Comparison of ENCODE assay signal across 10 cellular contexts in genomic region chr17:78408476-78409020, GRCh38. TPM values are rescaled to one million over a fixed set of nuclear protein-coding genes. Genes with fewer than 3 reads are reported as not detected.
DNase-seq lines count a peak whose midpoint lies in the region; ATAC-seq, FAIRE-seq and TF ChIP-seq lines count a peak whose summit lies in the region.
"Had no signal": no experiment of that assay in that cellular context is flagged by ENCODE, and none has a peak within 500 bp of the region (broad histone marks: within the 10 kb centered on the region; RNA-seq: fewer than 3 reads in every experiment).

No MANE protein-coding gene starts in this region.

- H3K4me1 ChIP-seq in kidney (ENCODE audit: control insufficient read depth in 1 of 2, insufficient read depth in 1 of 2, low read depth in 1 of 2, low read length in 2 of 2) = peaks cover 0 to 24% of the 10 kb centered on the region in 2 donors

- no peak for FAIRE-seq in kidney (lab: Jason Lieb, UNC)

- TF ChIP-seq CTCF in WERI-Rb-1 (IDR thresholded peaks at IDR 0.05; ENCODE audit: low read depth, low read length) (no peak), kidney (IDR thresholded peaks at IDR 0.05; ENCODE audit: borderline replicate concordance, extremely low read depth, insufficient read depth) (no peak)

- peaks cover 62% of the 10 kb centered on the region for H3K36me3 Mint-ChIP-seq in activated naive CD4-positive, alpha-beta T cell treated with anti-CD3 and anti-CD28 coated beads, Interleukin-2, amount 10 ng/mL, durations not matched to agents 7 days and 5 days
- peaks cover 53 to 57% of the 10 kb centered on the region in 2 donors for H3K36me3 Mint-ChIP-seq in stimulated activated naive B cell treated with anti-CD40 and anti-IgM and Interleukin-4, amounts not matched to agents 10 μg/mL and 1 μg/mL and 100 μg/mL, for 72 hours

- CTCF ChIA-PET in activated naive CD4-positive, alpha-beta T cell treated with anti-CD3 and anti-CD28 coated beads, Interleukin-2, amount 10 ng/mL, durations not matched to agents 7 days and 5 days (lab: Charles Lee) = no interaction called here

- no peak overlapping the region for H3K4me3 Mint-ChIP-seq in activated naive CD4-positive, alpha-beta T cell treated with anti-CD3 and anti-CD28 coated beads, Interleukin-2, amount 10 ng/mL, durations not matched to agents 7 days and 5 days
- H3K4me3 Mint-ChIP-seq in stimulated activated naive B cell treated with anti-CD40 and anti-IgM and Interleukin-4, amounts not matched to agents 10 μg/mL and 1 μg/mL and 100 μg/mL, for 72 hours = no peak overlapping the region

- H3K27me3 ChIP-seq in WERI-Rb-1 (ENCODE audit: insufficient read depth, low read depth, severe bottlenecking) = no peaks in the 10 kb centered on the region

- no peak overlapping the region for H3K4me3 ChIP-seq in WERI-Rb-1 (ENCODE audit: low read depth, low read length)
- no peak overlapping the region for H3K4me3 ChIP-seq in kidney (ENCODE audit: low read length in 2 of 2)

- H3K27ac Mint-ChIP-seq in activated naive CD4-positive, alpha-beta T cell treated with anti-CD3 and anti-CD28 coated beads, Interleukin-2, amount 10 ng/mL, durations not matched to agents 7 days and 5 days = peak overlapping the region; percentile 67
- peak overlapping the region; percentile 49 for H3K27ac Mint-ChIP-seq in stimulated activated naive B cell treated with anti-CD40 and anti-IgM and Interleukin-4, amounts not matched to agents 10 μg/mL and 1 μg/mL and 100 μg/mL, for 72 hours

- H3K27ac ChIP-seq in WERI-Rb-1 (peak overlapping the region; percentile 44), kidney (ENCODE audit: low read depth in 2 of 2, low read length in 2 of 2) (no peak overlapping the region)

- H3K9ac ChIP-seq in kidney (ENCODE audit: low read length in 2 of 2) = no peak overlapping the region

- no peak for ATAC-seq in stimulated activated naive B cell treated with anti-CD40 and anti-IgM and Interleukin-4, amounts not matched to agents 10 μg/mL and 1 μg/mL and 100 μg/mL, for 72 hours (replicated peaks)
- ATAC-seq in HG03342 (IDR thresholded peaks at IDR 0.05; ENCODE audit: unreplicated experiment) (no peak), HG03457 (IDR thresholded peaks at IDR 0.05; ENCODE audit: unreplicated experiment) (no peak)

- no peak for DNase-seq in activated naive CD4-positive, alpha-beta T cell treated with anti-CD3 and anti-CD28 coated beads, Interleukin-2, amount 10 ng/mL, durations not matched to agents 7 days and 5 days
- no peak for DNase-seq in activated naive CD4-positive, alpha-beta T cell (lab: John Stamatoyannopoulos, UW)
- DNase-seq in WERI-Rb-1 = no peak
- peak; percentile 59 for DNase-seq in kidney
- DNase-seq in stimulated activated naive B cell treated with anti-CD40 and anti-IgM and Interleukin-4, amounts not matched to agents 10 μg/mL and 1 μg/mL and 100 μg/mL, for 72 hours = no peak
- no peak for DNase-seq in NCI-H2227 (lab: John Stamatoyannopoulos, UW; ENCODE audit: unreplicated experiment)
- DNase-seq: activated T-cell treated with anti-CD3 and anti-CD28 coated beads for 4 hours, NCI-H2227 treated with DMSO at 0.1 percent for 48 hours had no signal

- no peaks in the 10 kb centered on the region for H3K9me3 Mint-ChIP-seq in activated naive CD4-positive, alpha-beta T cell treated with anti-CD3 and anti-CD28 coated beads, Interleukin-2, amount 10 ng/mL, durations not matched to agents 7 days and 5 days
- H3K9me3 Mint-ChIP-seq in stimulated activated naive B cell treated with anti-CD40 and anti-IgM and Interleukin-4, amounts not matched to agents 10 μg/mL and 1 μg/mL and 100 μg/mL, for 72 hours = no peaks in the 10 kb centered on the region

- H3K4me1 Mint-ChIP-seq in activated naive CD4-positive, alpha-beta T cell treated with anti-CD3 and anti-CD28 coated beads, Interleukin-2, amount 10 ng/mL, durations not matched to agents 7 days and 5 days = peaks cover 72% of the 10 kb centered on the region
- H3K4me1 Mint-ChIP-seq in stimulated activated naive B cell treated with anti-CD40 and anti-IgM and Interleukin-4, amounts not matched to agents 10 μg/mL and 1 μg/mL and 100 μg/mL, for 72 hours = peaks cover 28 to 56% of the 10 kb centered on the region in 2 donors

- H3K9me3 ChIP-seq in WERI-Rb-1 (ENCODE audit: severe bottlenecking) (no peaks in the 10 kb centered on the region), kidney (ENCODE audit: control insufficient read depth in 1 of 2, low read length in 2 of 2) (no peaks in the 10 kb centered on the region)

- intact Hi-C loops in kidney (cut with DNase I) = no loop called here

- no peaks in the 10 kb centered on the region for H3K27me3 Mint-ChIP-seq in activated naive CD4-positive, alpha-beta T cell treated with anti-CD3 and anti-CD28 coated beads, Interleukin-2, amount 10 ng/mL, durations not matched to agents 7 days and 5 days
- H3K27me3 Mint-ChIP-seq in stimulated activated naive B cell treated with anti-CD40 and anti-IgM and Interleukin-4, amounts not matched to agents 10 μg/mL and 1 μg/mL and 100 μg/mL, for 72 hours = no peaks in the 10 kb centered on the region

- H3K36me3 ChIP-seq in WERI-Rb-1 = peaks cover 51% of the 10 kb centered on the region
- peaks cover 2 to 10% of the 10 kb centered on the region in 2 donors for H3K36me3 ChIP-seq in kidney (ENCODE audit: control insufficient read depth in 1 of 2, insufficient read depth in 2 of 2, low read length in 2 of 2)

RNA-seq across cellular contexts. Expression of gene PGS1, which starts 30.1 kb away (rescaled TPM):
- total RNA-seq in kidney = 65.4 TPM
- 15.6 TPM for polyA plus RNA-seq in kidney (ENCODE audit: insufficient read depth, low read depth, low replicate concordance)

RNA-seq across cellular contexts. Expression of gene SOCS3, which starts 48.7 kb away (rescaled TPM):
- 110 TPM for total RNA-seq in kidney
- polyA plus RNA-seq in kidney (ENCODE audit: insufficient read depth, low read depth, low replicate concordance) = 31.2 TPM
